Comparison of ENCODE assay signal across 20 cellular contexts in genomic region chr2:136182315-136182714, GRCh38.
"Had no signal": no experiment of that assay in that cellular context is flagged by ENCODE, and none has a peak within 500 bp of the region (broad histone marks: within the 10 kb centered on the region; RNA-seq: fewer than 3 reads in every experiment).

No MANE protein-coding gene starts in this region.

- H3K4me2 ChIP-seq: smooth muscle cell had no signal

- H3K27me3 ChIP-seq: body of pancreas, gastrocnemius medialis, heart right ventricle, ovary, right lobe of liver had no signal

- DNase-seq: activated CD4-positive, alpha-beta T cell treated with anti-CD3 and anti-CD28 coated beads, Interleukin-2, amount 10 ng/mL, durations not matched to agents 24 days and 14 days; activated CD4-positive, CD25-positive, alpha-beta regulatory T cell; activated CD8-positive, alpha-beta memory T cell treated with anti-CD3 and anti-CD28 coated beads, Interleukin-2, amount 50 U/mL, for 48 hours; activated gamma-delta T cell treated with Interleukin-2 at 50 U/mL for 16 hours; activated T-cell treated with anti-CD3 and anti-CD28 coated beads, Interleukin-2, amount 50 U/mL, for 72 hours; body of pancreas; central memory CD4-positive, alpha-beta T cell; effector memory CD4-positive, alpha-beta T cell; gastrocnemius medialis; heart right ventricle; kidney; left ventricle myocardium superior; mesenchymal stem cell; ovary; right lobe of liver; SW 1271 had no signal

- H3K27ac ChIP-seq: body of pancreas, epithelial cell of prostate, gastrocnemius medialis, heart right ventricle, ovary, right lobe of liver had no signal

- H3K36me3 ChIP-seq: gastrocnemius medialis, heart right ventricle, ovary, right lobe of liver had no signal

- H3K4me1 ChIP-seq: body of pancreas, gastrocnemius medialis, right lobe of liver had no signal

- H3K4me3 ChIP-seq: body of pancreas, gastrocnemius medialis, heart right ventricle, ovary, right lobe of liver, smooth muscle cell had no signal

- H3K4me1 Mint-ChIP-seq: nephron had no signal

- H3K27ac Mint-ChIP-seq: activated CD4-positive, alpha-beta T cell treated with anti-CD3 and anti-CD28 coated beads, Interleukin-2, amount 10 ng/mL, durations not matched to agents 24 days and 14 days; activated naive CD8-positive, alpha-beta T cell; activated T-cell treated with anti-CD3 and anti-CD28 coated beads, Interleukin-2, amount 50 U/mL, for 72 hours; nephron had no signal

- H3K9me3 ChIP-seq: body of pancreas, gastrocnemius medialis, ovary, right lobe of liver had no signal

- H3K4me3 Mint-ChIP-seq: activated CD4-positive, alpha-beta T cell treated with anti-CD3 and anti-CD28 coated beads, Interleukin-2, amount 10 ng/mL, durations not matched to agents 24 days and 14 days; activated naive CD8-positive, alpha-beta T cell; activated T-cell treated with anti-CD3 and anti-CD28 coated beads, Interleukin-2, amount 50 U/mL, for 72 hours; nephron had no signal

- H3K36me3 Mint-ChIP-seq: activated naive CD8-positive, alpha-beta T cell had no signal

- H3K27me3 Mint-ChIP-seq: activated naive CD8-positive, alpha-beta T cell had no signal
